Comparison of ENCODE assay signal across 8 cellular contexts in the genomic region with DNA sequence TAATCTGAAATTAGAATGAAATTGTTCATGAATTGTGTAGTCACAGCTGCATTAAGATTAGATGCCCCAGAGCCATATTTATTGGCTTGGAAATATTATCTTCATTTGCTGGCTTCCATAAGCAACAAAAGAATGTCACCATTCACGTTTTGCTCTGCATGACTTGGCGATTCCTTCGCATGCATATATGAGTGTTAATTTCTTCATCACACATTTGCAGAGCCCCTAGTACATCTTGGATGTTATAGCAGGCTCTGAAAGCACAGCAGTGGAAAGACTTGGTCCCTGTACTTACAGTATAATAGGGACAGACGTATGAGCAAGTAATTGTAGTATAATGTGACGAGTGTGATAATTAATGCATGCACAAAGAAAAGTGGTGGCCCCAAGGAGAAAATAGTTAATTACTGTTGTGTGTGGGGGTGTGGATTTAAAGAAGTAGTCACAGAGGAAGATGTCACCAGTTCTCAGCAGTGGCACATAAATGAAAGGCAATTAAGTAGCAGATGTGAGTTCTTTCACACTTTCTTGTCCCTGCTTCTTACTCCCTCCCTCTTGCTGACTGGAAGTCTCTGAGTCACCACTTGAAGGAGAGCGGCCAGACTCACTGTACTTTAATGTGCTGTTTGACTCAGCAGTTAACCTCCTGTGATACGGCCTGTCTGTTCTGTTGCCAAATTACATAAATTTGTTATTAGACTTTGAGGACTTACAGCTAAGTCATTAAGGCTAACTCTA. TPM values are rescaled to one million over a fixed set of nuclear protein-coding genes. Genes with fewer than 3 reads are reported as not detected.
DNase-seq lines count a peak whose midpoint lies in the region; ATAC-seq, FAIRE-seq and TF ChIP-seq lines count a peak whose summit lies in the region.

No MANE protein-coding gene starts in this region.

- TF ChIP-seq CTCF in GM12878 (IDR thresholded peaks at IDR 0.05 in 2 of 3, conservative IDR thresholded peaks at IDR 0.05 in 1 of 3; ENCODE audit: control insufficient read depth in 2 of 3, extremely low read depth in 1 of 3, insufficient read depth in 1 of 3, low read depth in 3 of 3, low read length in 3 of 3) = no peak
- TF ChIP-seq CTCF in lung (IDR thresholded peaks at IDR 0.05; ENCODE audit: control extremely low read depth, extremely low read depth) = no peak

- TF ChIP-seq EP300 in GM12878 (IDR thresholded peaks at IDR 0.05; ENCODE audit: borderline replicate concordance in 1 of 2, control insufficient read depth in 1 of 2, low read depth in 2 of 2, low read length in 2 of 2) = no peak

- H3K79me2 ChIP-seq in GM23248 (ENCODE audit: insufficient read depth) = no peaks in the 10 kb centered on the region
- no peaks in the 10 kb centered on the region for H3K79me2 ChIP-seq in GM12878 (ENCODE audit: control insufficient read depth, insufficient read depth, low read length)

- H3K4me2 ChIP-seq in GM23248 (ENCODE audit: unreplicated experiment) = peak overlapping the region; percentile 24
- H3K4me2 ChIP-seq in GM12878 (ENCODE audit: control insufficient read depth, insufficient read depth) = no peak overlapping the region

- CTCF ChIA-PET in GM12878 (lab: Yijun Ruan, JAX) = interaction anchor here (0.7 to 7.0 kb wide), 3 partner anchors 10 to 39 kb away, joined by 3 to 104 read pairs (median 4); no protein-coding TSS in a partner anchor

- no peaks in the 10 kb centered on the region for H3K36me3 ChIP-seq in GM23248 (ENCODE audit: low read depth)
- no peaks in the 10 kb centered on the region for H3K36me3 ChIP-seq in GM12878 (ENCODE audit: control insufficient read depth in 2 of 2, insufficient read depth in 2 of 2, low read length in 1 of 2)
- no peaks in the 10 kb centered on the region for H3K36me3 ChIP-seq in lung (ENCODE audit: control insufficient read depth in 2 of 2, insufficient read depth in 2 of 2, low read length in 2 of 2)

- peak; percentile 95 for DNase-seq in GM23248
- peak; percentile 70 for DNase-seq in NOMO-1 treated with dmso at 0.1 percent for 144 hours (lab: John Stamatoyannopoulos, UW; ENCODE audit: unreplicated experiment)
- no peak for DNase-seq in GM12878 (ENCODE audit: low read depth, low spot score)
- DNase-seq in lung (ENCODE audit: low spot score) = no peak
- no peak for DNase-seq in COLO668 (lab: John Stamatoyannopoulos, UW; ENCODE audit: unreplicated experiment)
- no peak for DNase-seq in NAMALWA (ENCODE audit: low spot score)

- H2AFZ ChIP-seq in GM23248 = no peak overlapping the region
- no peak overlapping the region for H2AFZ ChIP-seq in GM12878 (ENCODE audit: control insufficient read depth, low read depth, low read length)

- RAD21 ChIA-PET in GM12878 (lab: Charles Lee; ENCODE audit: unreplicated experiment) = no interaction called here

- POLR2A ChIA-PET in GM12878 (lab: Charles Lee) = interaction anchor here (0.6 kb wide), 1 partner anchor 1200 kb away, joined by 5 read pairs; no protein-coding TSS in a partner anchor

- in situ Hi-C loops in GM23248 (cut with MboI) (no loop called here), GM12878 (cut with MboI) (no loop called here)

- SMC1A ChIA-PET in GM12878 (lab: Charles Lee; ENCODE audit: uncharacterized antibody, unreplicated experiment) = interaction anchor here (1.1 kb wide), 1 partner anchor 29 kb away, joined by 4 read pairs; no protein-coding TSS in a partner anchor

- intact Hi-C loops in GM12878 (cut with micrococcal nuclease; ENCODE audit: unreplicated experiment) = no loop called here

- peak overlapping the region; percentile 14; the same call in 1 of the 2 replicates for H3K9ac ChIP-seq in GM23248
- H3K9ac ChIP-seq in GM12878 (ENCODE audit: control insufficient read depth, insufficient read depth, low read length) = no peak overlapping the region

- BruUV-seq in GM12878 (replicated peaks; lab: Mats Ljungman, UMichigan) = no TSS peak

- no peaks in the 10 kb centered on the region for H4K20me1 ChIP-seq in GM23248 (ENCODE audit: insufficient read depth)
- H4K20me1 ChIP-seq in GM12878 (ENCODE audit: control insufficient read depth, insufficient read depth) = no peaks in the 10 kb centered on the region

- H3F3A ChIP-seq in GM23248 (ENCODE audit: insufficient read depth) = peaks cover 13% of the 10 kb centered on the region

- no peak for TF ChIP-seq POLR2A in GM12878 (IDR thresholded peaks at IDR 0.05; ENCODE audit: low read depth, low read length)

- peak overlapping the region; percentile 34 for H3K27ac ChIP-seq in GM23248
- H3K27ac ChIP-seq in GM12878 (ENCODE audit: control insufficient read depth, insufficient read depth) = no peak overlapping the region
- H3K27ac ChIP-seq in lung (ENCODE audit: low read depth in 1 of 2, low read length in 1 of 2) = no peak overlapping the region

- peak; percentile 62 for ATAC-seq in GM12878
- peak; percentile 90 for ATAC-seq in lung (ENCODE audit: insufficient read depth, low FRiP score)
- ATAC-seq in HG02938 (IDR thresholded peaks at IDR 0.05; ENCODE audit: unreplicated experiment) = no peak
- no peak for ATAC-seq in HG03520 (IDR thresholded peaks at IDR 0.05; ENCODE audit: unreplicated experiment)

- no peaks in the 10 kb centered on the region for H3K9me3 ChIP-seq in GM23248 (ENCODE audit: low read depth)
- no peaks in the 10 kb centered on the region for H3K9me3 ChIP-seq in GM12878 (replicated peaks; ENCODE audit: control insufficient read depth, insufficient read depth, low read length)
- no peaks in the 10 kb centered on the region for H3K9me3 ChIP-seq in lung (ENCODE audit: control insufficient read depth in 2 of 2, insufficient read depth in 1 of 2, low read length in 1 of 2)

- H3K4me3 ChIP-seq in GM23248 = 0 out of 2 replicates have a peak overlapping the region, but pooled peaks have one; percentile 9
- H3K4me3 ChIP-seq in GM12878 = no peak overlapping the region
- H3K4me3 ChIP-seq in lung = no peak overlapping the region

- H3K9me2 ChIP-seq in GM23248 (ENCODE audit: insufficient read depth) = no peaks in the 10 kb centered on the region

- WGBS in GM23248 (ENCODE audit: low coverage in 1 of 2, low lambda C conversion rate in 2 of 2, missing lambda C conversion rate in 2 of 2), 2 experiments = 22 to 26% methylated on average over 7 of the region's 7 CpGs
- WGBS in GM12878 (ENCODE audit: insufficient coverage, insufficient replicate concordance, low lambda C conversion rate, missing lambda C conversion rate) = 25% methylated on average over 7 of the region's 7 CpGs
- WGBS in lung, 2 donors = 32 to 40% methylated on average over 7 of the region's 7 CpGs

- H3K27me3 ChIP-seq in GM23248 (replicated peaks; ENCODE audit: insufficient read depth) = no peaks in the 10 kb centered on the region
- H3K27me3 ChIP-seq in GM12878 (replicated peaks in 1 of 2; ENCODE audit: control insufficient read depth in 2 of 2, insufficient read depth in 2 of 2, low read length in 1 of 2) = peaks cover 2 to 12% of the 10 kb centered on the region in 2 experiments; a peak in 1 of 4 replicates
- H3K27me3 ChIP-seq in lung (ENCODE audit: control insufficient read depth, insufficient read depth) = no peaks in the 10 kb centered on the region

- H3K4me1 ChIP-seq in GM23248 (ENCODE audit: insufficient read depth) (peaks cover 36% of the 10 kb centered on the region), GM12878 (ENCODE audit: control insufficient read depth, insufficient read depth, low read length) (no peaks in the 10 kb centered on the region), lung (ENCODE audit: control insufficient read depth in 2 of 2, insufficient read depth in 2 of 2, low read length in 2 of 2) (peaks cover 0 to 6% of the 10 kb centered on the region in 2 donors)

- TF ChIP-seq RAD21 in GM12878 (IDR thresholded peaks at IDR 0.05; ENCODE audit: insufficient read depth, low read depth, low read length) = no peak

- FAIRE-seq in GM12878 (lab: Jason Lieb, UNC) = no peak

TF ChIP-seq in GM12878, 131 proteins besides CTCF, POLR2A, EP300 and RAD21:
- no peak for TF ChIP-seq SMARCA5 (IDR thresholded peaks at IDR 0.05)
- TF ChIP-seq MTA2 (IDR thresholded peaks at IDR 0.05; ENCODE audit: low read depth) = 0 out of 2 replicates have a peak, but pooled peaks have one; percentile 19

RNA-seq across cellular contexts. Expression of a gene that starts 21.0 kb away (rescaled TPM):
- 60.5 and 60.7 TPM in 2 replicates for total RNA-seq in GM23248 (2014; rRNA removed; shearing (Covaris generic))
- 1,024 and 1,043 TPM in 2 replicates for polyA plus RNA-seq in GM23248 (2016; fragmentation: Nextera tagmentation; extraction: Ambion mirVana)
- not detected in 2 replicates for total RNA-seq in GM12878 (2013; cell fraction: nucleolus; rRNA removed)
- total RNA-seq in GM12878 (2014; rRNA removed) = 0.56 TPM in 1 of 2 replicates, not detected in the other
- not detected in 2 replicates for total RNA-seq in GM12878 (2014; rRNA removed; fragmentation: Illumina TruSeq; extraction: Trizol)
- total RNA-seq in GM12878 (2021) = 1.6 and 2.8 TPM in 2 replicates
- 6.1 TPM for polyA plus RNA-seq in GM12878 (2011; ENCODE audit: low read depth)
- 0.16 and 0.20 TPM in 2 replicates for polyA plus RNA-seq in GM12878 (2011; rRNA removed)
- polyA plus RNA-seq in GM12878 (2011; cell fraction: cytosol; rRNA removed) = 0.12 and 0.28 TPM in 2 replicates
- not detected in 2 replicates for polyA plus RNA-seq in GM12878 (2011; cell fraction: nucleus; rRNA removed)
- 3.3 and 3.5 TPM in 2 replicates for polyA plus RNA-seq in GM12878 (2012)
- not detected in 2 replicates for polyA plus RNA-seq in GM12878 (2014; fragmentation: Illumina TruSeq; extraction: Trizol)
- polyA plus RNA-seq in GM12878 (2014; fragmentation: Nextera tagmentation; extraction: Ambion mirVana) = under 1 TPM; 0.18 to 0.50 TPM
- 0.65 TPM in 1 of 2 replicates, not detected in the other for polyA plus RNA-seq in GM12878 (2014; rRNA removed)
- 1 to 10 TPM; 1.6 to 2.1 TPM for polyA plus RNA-seq in GM12878 (2016; fragmentation: Nextera tagmentation; extraction: Ambion mirVana)
- polyA minus RNA-seq in GM12878 (2011; rRNA and poly(A)+ RNA removed) = not detected in 2 replicates
- polyA minus RNA-seq in GM12878 (2011; cell fraction: cytosol; rRNA and poly(A)+ RNA removed) = 3.8 and 4.9 TPM in 2 replicates
- 0.24 and 0.96 TPM in 2 replicates for polyA minus RNA-seq in GM12878 (2011; cell fraction: nucleus; rRNA and poly(A)+ RNA removed)
- total RNA-seq in lung = 100 to 1,000 TPM; 205 to 801 TPM
- 1,000 to 10,000 TPM in 1 of 2 donors, 100 to 1,000 TPM in 1; 548 to 1,003 TPM for polyA plus RNA-seq in lung

Comparison
In these comparisons a context has a peak if more than half of its experiments do, and no peak if none do; other contexts are left out.
1. DNase-seq: peak in GM23248 (single experiment) and NOMO-1 treated with dmso at 0.1 percent for 144 hours (single experiment); none in GM12878 (single experiment), lung (single experiment), COLO668 (single experiment) and NAMALWA (single experiment).
2. ATAC-seq: peak in GM12878 (single experiment) and lung (single experiment); none in HG02938 (single experiment) and HG03520 (single experiment).
3. RNA of a gene that starts 21.0 kb away (total RNA-seq): 205 to 801 TPM in lung and 60.5 to 60.7 TPM in GM23248; 0.56 to 2.8 TPM in GM12878; every median in the first group is over 10 times any median in the second.